ENCODE assay signal across 17 cellular contexts in genomic region chr10:69792361-69792760, GRCh38. TPM values are rescaled to one million over a fixed set of nuclear protein-coding genes. Genes with fewer than 3 reads are reported as not detected.
DNase-seq lines count a peak whose midpoint lies in the region; TF ChIP-seq lines count a peak whose summit lies in the region.
"Had no signal": no experiment of that assay in that cellular context is flagged by ENCODE, and none has a peak within 500 bp of the region (broad histone marks: within the 10 kb centered on the region; RNA-seq: fewer than 3 reads in every experiment).

No MANE protein-coding gene starts in this region.

- H4K20me1 ChIP-seq in H9 (ENCODE audit: control insufficient read depth, insufficient read depth, insufficient read length) = no peaks in the 10 kb centered on the region

- no peak overlapping the region for H2BK20ac ChIP-seq in H9 (ENCODE audit: low read depth, low read length, poor library complexity, severe bottlenecking)

- H3K56ac ChIP-seq in H9 (ENCODE audit: insufficient read length, low read depth, low read length) = no peak overlapping the region

- H3K23ac ChIP-seq in H9 (ENCODE audit: insufficient read length, low read depth, low read length) = no peak overlapping the region

- TF ChIP-seq POLR2A in esophagus squamous epithelium (IDR thresholded peaks at IDR 0.05) = no peak

- no peaks in the 10 kb centered on the region for H3K36me3 ChIP-seq in ascending aorta
- no peaks in the 10 kb centered on the region for H3K36me3 ChIP-seq in esophagus squamous epithelium

- no peak overlapping the region for H3K4me3 Mint-ChIP-seq in H9
- no peak overlapping the region for H3K4me3 Mint-ChIP-seq in mesothelial cell of epicardium
- H3K4me3 Mint-ChIP-seq: CD14-positive monocyte; CD8-positive, alpha-beta T cell had no signal

- H3K9ac ChIP-seq in H9 (ENCODE audit: extremely low read depth, insufficient read length, low read length) = no peak overlapping the region

- H3K79me1 ChIP-seq in H9 (ENCODE audit: insufficient read depth, low read depth, low read length, poor library complexity, severe bottlenecking) = no peaks in the 10 kb centered on the region

- H3K27ac ChIP-seq in H9 (ENCODE audit: insufficient read length, low read depth, low read length) (no peak overlapping the region), ascending aorta (peak overlapping the region; percentile 32 to 41), esophagus squamous epithelium (no peak overlapping the region)
- H3K27ac ChIP-seq: A549 had no signal

- no peak overlapping the region for H3K4me3 ChIP-seq in ascending aorta
- no peak overlapping the region for H3K4me3 ChIP-seq in esophagus squamous epithelium
- H3K4me3 ChIP-seq: A549 had no signal

- intact Hi-C loops in ascending aorta (cut with DNase I) = no loop called here
- intact Hi-C loops in esophagus squamous epithelium (cut with DNase I) = no loop called here

- peaks cover 0 to 3% (median 0%) of the 10 kb centered on the region in 3 experiments; a peak in 3 of 7 replicates for H3K36me3 Mint-ChIP-seq in H9 (ENCODE audit: insufficient read depth in 1 of 3, low read depth in 3 of 3)
- H3K36me3 Mint-ChIP-seq in mesothelial cell of epicardium = no peaks in the 10 kb centered on the region
- H3K36me3 Mint-ChIP-seq: CD14-positive monocyte; CD8-positive, alpha-beta T cell had no signal

- H2BK12ac ChIP-seq in H9 (ENCODE audit: insufficient read length, low read depth, low read length) = no peak overlapping the region

- H3K27me3 ChIP-seq in H9 (ENCODE audit: insufficient read depth, low read length) = no peaks in the 10 kb centered on the region
- no peaks in the 10 kb centered on the region for H3K27me3 ChIP-seq in ascending aorta
- peaks cover 0 to 12% (median 0%) of the 10 kb centered on the region in 4 donors for H3K27me3 ChIP-seq in esophagus squamous epithelium

- H3K9me3 ChIP-seq in H9 (ENCODE audit: control insufficient read depth, low read depth, low read length) (peaks cover 10% of the 10 kb centered on the region), ascending aorta (no peaks in the 10 kb centered on the region), esophagus squamous epithelium (peaks cover 0 to 13% (median 7%) of the 10 kb centered on the region in 3 donors)

- H4K5ac ChIP-seq in H9 (ENCODE audit: insufficient read length, low read depth, low read length) = no peak overlapping the region

- no peak overlapping the region for H3K4ac ChIP-seq in H9 (ENCODE audit: low read depth, low read length)

- H3K27me3 Mint-ChIP-seq in H9 (ENCODE audit: low read depth) (peaks cover 38% of the 10 kb centered on the region), mesothelial cell of epicardium (ENCODE audit: low read depth) (peaks cover 28% of the 10 kb centered on the region)

- H3K27ac Mint-ChIP-seq in H9 (no peak overlapping the region), mesothelial cell of epicardium (peak overlapping the region; percentile 44)
- H3K27ac Mint-ChIP-seq: CD14-positive monocyte; CD8-positive, alpha-beta T cell had no signal

- no peak overlapping the region for H3T11ph ChIP-seq in H9 (ENCODE audit: low read length)

- WGBS in H9 (ENCODE audit: extremely low coverage, insufficient read length, low lambda C conversion rate) = no CpG with 5 or more reads among the region's 1 CpG
- 55% methylated on average over 1 of the region's 1 CpG; no CpG with 5 or more reads in 1 of the 2 donors for WGBS in esophagus squamous epithelium, 2 donors

- no peak overlapping the region for H2BK5ac ChIP-seq in H9 (ENCODE audit: insufficient read length, low read length)

- H3K14ac ChIP-seq in H9 (ENCODE audit: insufficient read depth, low read length) = no peak overlapping the region; the same call in 1 of the 2 replicates

- no peak overlapping the region for H2AK5ac ChIP-seq in H9 (ENCODE audit: insufficient read length, low read length)

- TF ChIP-seq CTCF in H9 (conservative IDR thresholded peaks at IDR 0.05) (no peak), ascending aorta (IDR thresholded peaks at IDR 0.05) (no peak), mesothelial cell of epicardium (IDR thresholded peaks at IDR 0.05; ENCODE audit: unreplicated experiment) (no peak), esophagus squamous epithelium (IDR thresholded peaks at IDR 0.05) (no peak)

- no peak overlapping the region for H3K4me2 ChIP-seq in H9 (ENCODE audit: insufficient read depth, insufficient read length, low read length)
- H3K4me2 ChIP-seq: A549 had no signal

- no peak overlapping the region for H2AFZ ChIP-seq in H9 (ENCODE audit: low read length)

- H4K91ac ChIP-seq in H9 (ENCODE audit: insufficient read length, low read depth, low read length) = peak overlapping the region; percentile 65

- H4K8ac ChIP-seq in H9 (replicated peaks; ENCODE audit: insufficient read length, low read depth, low read length) = no peak overlapping the region

- H3K4me1 ChIP-seq in H9 (ENCODE audit: insufficient read depth, low read length) = no peaks in the 10 kb centered on the region
- H3K4me1 ChIP-seq in ascending aorta = peaks cover 5 to 18% of the 10 kb centered on the region in 2 donors
- H3K4me1 ChIP-seq in esophagus squamous epithelium = peaks cover 0 to 5% (median 0%) of the 10 kb centered on the region in 3 donors
- H3K4me1 ChIP-seq: A549 had no signal

- no peak overlapping the region for H3K18ac ChIP-seq in H9 (ENCODE audit: insufficient read length, low read depth, low read length)

- H3K4me1 Mint-ChIP-seq in H9 (peaks cover 0 to 12% of the 10 kb centered on the region in 2 experiments; a peak in 3 of 4 replicates), mesothelial cell of epicardium (peaks cover 15% of the 10 kb centered on the region)
- H3K4me1 Mint-ChIP-seq: CD14-positive monocyte had no signal

- DNase-seq in H9 (no peak), ascending aorta (ENCODE audit: low spot score in 2 of 2) (no peak), mesothelial cell of epicardium (ENCODE audit: low spot score in 2 of 2, unreplicated experiment in 2 of 2) (no peak), putamen (ENCODE audit: low spot score) (peak; percentile 14), GM19240 (ENCODE audit: insufficient read length, low spot score) (no peak), HuH-7 (ENCODE audit: low spot score) (no peak), NCI-H345 treated with DMSO at 0.1 percent for 48 hours (lab: John Stamatoyannopoulos, UW; ENCODE audit: unreplicated experiment) (no peak), esophagus squamous epithelium (lab: John Stamatoyannopoulos, UW) (no peak)
- DNase-seq: CD8-positive, alpha-beta T cell; COR-L47; DMS153; DMS79 treated with DMSO at 0.1 percent for 48 hours; EL; GDM1; IMR-90 had no signal

- no peak overlapping the region for H2BK120ac ChIP-seq in H9 (ENCODE audit: low read depth, low read length, poor library complexity, severe bottlenecking)

- peaks cover 0 to 11% of the 10 kb centered on the region in 2 experiments; a peak in 4 of 5 replicates for H3K9me3 Mint-ChIP-seq in H9
- no peaks in the 10 kb centered on the region for H3K9me3 Mint-ChIP-seq in mesothelial cell of epicardium

- no peak overlapping the region for H2BK15ac ChIP-seq in H9 (ENCODE audit: low read depth, low read length)

- H3K23me2 ChIP-seq in H9 (ENCODE audit: insufficient read length, low read depth, low read length, poor library complexity, severe bottlenecking) = no peaks in the 10 kb centered on the region

- no peaks in the 10 kb centered on the region for H3K79me2 ChIP-seq in H9 (ENCODE audit: insufficient read depth, low read length)

RNA-seq across cellular contexts. Expression of gene COL13A1, which starts 9.3 kb away (rescaled TPM):
- total RNA-seq in H9 (2021) (3.1 and 3.6 TPM in 2 replicates), ascending aorta (8.0 TPM), mesothelial cell of epicardium (12.6 to 14.4 TPM (median 14.1 TPM) in 3 replicates), esophagus squamous epithelium (1 to 10 TPM in 2 of 4 donors, not detected in 2; 2.0 to 3.8 TPM)
- total RNA-seq: CD8-positive, alpha-beta T cell had no signal

Comparison
In these comparisons a context has a peak if more than half of its experiments do, and no peak if none do; other contexts are left out.
1. H3K27ac ChIP-seq: peak in ascending aorta (2 of 2); none in H9 (single experiment) and esophagus squamous epithelium (0 of 4).